Comparison of ENCODE assay signal across 12 cellular contexts in the genomic region with DNA sequence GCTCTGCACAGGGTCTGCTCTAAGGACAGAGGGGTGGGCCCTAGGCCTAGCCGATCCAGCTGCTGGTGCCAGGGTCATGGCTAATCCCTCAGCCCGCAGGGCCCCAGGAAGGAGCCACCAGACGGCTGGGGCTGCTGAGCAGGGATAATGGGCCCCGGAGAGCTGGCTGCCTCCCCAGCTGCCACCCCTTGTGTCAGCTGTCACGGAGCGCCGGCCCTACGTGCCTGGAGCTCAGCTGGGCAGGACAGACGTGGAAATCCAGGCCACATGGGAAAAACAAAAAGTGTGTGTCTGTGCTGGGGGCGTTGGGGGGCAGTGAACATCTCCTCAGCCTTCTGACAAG. TPM values are rescaled to one million over a fixed set of nuclear protein-coding genes. Genes with fewer than 3 reads are reported as not detected.
DNase-seq lines count a peak whose midpoint lies in the region; TF ChIP-seq lines count a peak whose summit lies in the region.
"Had no signal": no experiment of that assay in that cellular context is flagged by ENCODE, and none has a peak within 500 bp of the region (broad histone marks: within the 10 kb centered on the region; RNA-seq: fewer than 3 reads in every experiment).

No MANE protein-coding gene starts in this region.

- H3K4me1 Mint-ChIP-seq in activated T-helper 2 cell treated with anti-CD3 and anti-CD28 coated beads, Interferon-gamma antibody, Interleukin-2, Interleukin-4, amounts not matched to agents 10 μg/mL and 5 μg/mL and 100 μg/mL, durations not matched to agents 14 hours and 24 hours and 36 hours (ENCODE audit: low read depth), result no peaks in the 10 kb centered on the region

- no peak for TF ChIP-seq EP300 in tibial nerve (IDR thresholded peaks at IDR 0.05)

- peaks cover 0 to 37% (median 11%) of the 10 kb centered on the region in 4 donors for H3K4me1 ChIP-seq in tibial nerve
- H3K4me1 ChIP-seq in smooth muscle cell (ENCODE audit: low read depth), result no peaks in the 10 kb centered on the region

- intact Hi-C loops in activated T-helper 2 cell treated with anti-CD3 and anti-CD28 coated beads, Interferon-gamma antibody, Interleukin-2, Interleukin-4, amounts not matched to agents 10 μg/mL and 5 μg/mL and 100 μg/mL, durations not matched to agents 14 hours and 24 hours and 36 hours (cut with micrococcal nuclease), result no loop called here

- H3K4me3 ChIP-seq in tibial nerve (no peak overlapping the region), smooth muscle cell (no peak overlapping the region)

- no peaks in the 10 kb centered on the region for H3K36me3 Mint-ChIP-seq in activated T-helper 2 cell treated with anti-CD3 and anti-CD28 coated beads, Interferon-gamma antibody, Interleukin-2, Interleukin-4, amounts not matched to agents 10 μg/mL and 5 μg/mL and 100 μg/mL, durations not matched to agents 14 hours and 24 hours and 36 hours (ENCODE audit: low read depth)

- peak; percentile 17 for DNase-seq in NCI-H748 (lab: John Stamatoyannopoulos, UW; ENCODE audit: unreplicated experiment)
- DNase-seq in NCI-H748 treated with DMSO at 0.1 percent for 48 hours (lab: John Stamatoyannopoulos, UW), result no peak
- peak in 40 of 51 donors; percentile 36 to 90 (median 70) for DNase-seq in hypothalamus (lab: John Stamatoyannopoulos, UW)
- DNase-seq in tibial nerve (ENCODE audit: low spot score in 2 of 2), result no peak
- no peak for DNase-seq in activated T-helper 2 cell treated with anti-CD3 and anti-CD28 coated beads, Interferon-gamma antibody, Interleukin-2, Interleukin-4, amounts not matched to agents 10 μg/mL and 5 μg/mL and 100 μg/mL, durations not matched to agents 14 hours and 24 hours and 36 hours (ENCODE audit: low spot score)
- no peak for DNase-seq in activated gamma-delta T cell treated with Interleukin-2 at 50 U/mL for 16 hours
- DNase-seq in smooth muscle cell (lab: John Stamatoyannopoulos, UW; ENCODE audit: unreplicated experiment), result no peak
- DNase-seq: activated CD8-positive, alpha-beta memory T cell treated with anti-CD3 and anti-CD28 coated beads for 24 hours; naive thymus-derived CD8-positive, alpha-beta T cell had no signal

- H4K20me1 ChIP-seq in smooth muscle cell (ENCODE audit: low read depth), result no peaks in the 10 kb centered on the region

- H3K79me2 ChIP-seq in smooth muscle cell (ENCODE audit: low read depth), result no peaks in the 10 kb centered on the region

- TF ChIP-seq POLR2A in tibial nerve (IDR thresholded peaks at IDR 0.05), result peak in 1 of 2 donors; percentile 2

- H3K9me3 ChIP-seq in tibial nerve (no peaks in the 10 kb centered on the region), smooth muscle cell (replicated peaks; ENCODE audit: low read depth) (no peaks in the 10 kb centered on the region)

- TF ChIP-seq CTCF in tibial nerve (IDR thresholded peaks at IDR 0.05) (no peak), smooth muscle cell (IDR thresholded peaks at IDR 0.05; ENCODE audit: borderline replicate concordance, insufficient read depth, poor library complexity, severe bottlenecking) (no peak)

- WGBS in tibial nerve, 2 donors, result 22 to 41% methylated on average over 7 to 10 of the region's 10 CpGs
- 27% methylated on average over 10 of the region's 10 CpGs for WGBS in smooth muscle cell (ENCODE audit: low lambda C conversion rate)

- H3K27ac ChIP-seq in angular gyrus (ENCODE audit: low read depth, low read length) (peak overlapping the region; percentile 94), tibial nerve (peak overlapping the region; percentile 57 to 91 (median 78)), smooth muscle cell (ENCODE audit: low read depth) (no peak overlapping the region)

- H3F3A ChIP-seq in smooth muscle cell (ENCODE audit: low read depth), result no peaks in the 10 kb centered on the region

- no peak overlapping the region for H3K9ac ChIP-seq in smooth muscle cell (ENCODE audit: low read depth)

- H3K4me2 ChIP-seq in smooth muscle cell, result no peak overlapping the region

- no peaks in the 10 kb centered on the region for H3K9me3 Mint-ChIP-seq in activated T-helper 2 cell treated with anti-CD3 and anti-CD28 coated beads, Interferon-gamma antibody, Interleukin-2, Interleukin-4, amounts not matched to agents 10 μg/mL and 5 μg/mL and 100 μg/mL, durations not matched to agents 14 hours and 24 hours and 36 hours
- H3K9me3 Mint-ChIP-seq: naive thymus-derived CD8-positive, alpha-beta T cell; type B pancreatic cell had no signal

- no peaks in the 10 kb centered on the region for H3K27me3 ChIP-seq in tibial nerve
- H3K27me3 ChIP-seq in smooth muscle cell (ENCODE audit: low read depth), result no peaks in the 10 kb centered on the region

- H3K4me3 Mint-ChIP-seq in activated T-helper 2 cell treated with anti-CD3 and anti-CD28 coated beads, Interferon-gamma antibody, Interleukin-2, Interleukin-4, amounts not matched to agents 10 μg/mL and 5 μg/mL and 100 μg/mL, durations not matched to agents 14 hours and 24 hours and 36 hours (ENCODE audit: low read depth), result no peak overlapping the region
- H3K4me3 Mint-ChIP-seq: activated naive CD8-positive, alpha-beta T cell; type B pancreatic cell had no signal

- H2AFZ ChIP-seq in smooth muscle cell (ENCODE audit: low read depth), result no peak overlapping the region

- no peaks in the 10 kb centered on the region for H3K27me3 Mint-ChIP-seq in activated T-helper 2 cell treated with anti-CD3 and anti-CD28 coated beads, Interferon-gamma antibody, Interleukin-2, Interleukin-4, amounts not matched to agents 10 μg/mL and 5 μg/mL and 100 μg/mL, durations not matched to agents 14 hours and 24 hours and 36 hours (ENCODE audit: low read depth)
- H3K27me3 Mint-ChIP-seq: activated naive CD8-positive, alpha-beta T cell; naive thymus-derived CD8-positive, alpha-beta T cell; type B pancreatic cell had no signal

- H3K36me3 ChIP-seq in tibial nerve (peaks cover 0 to 73% (median 0%) of the 10 kb centered on the region in 3 donors), smooth muscle cell (ENCODE audit: low read depth) (no peaks in the 10 kb centered on the region)

- H3K27ac Mint-ChIP-seq in activated T-helper 2 cell treated with anti-CD3 and anti-CD28 coated beads, Interferon-gamma antibody, Interleukin-2, Interleukin-4, amounts not matched to agents 10 μg/mL and 5 μg/mL and 100 μg/mL, durations not matched to agents 14 hours and 24 hours and 36 hours, result no peak overlapping the region
- H3K27ac Mint-ChIP-seq: activated naive CD8-positive, alpha-beta T cell; type B pancreatic cell had no signal

RNA-seq across cellular contexts. Expression of a gene that starts 36.2 kb away (rescaled TPM):
- total RNA-seq in tibial nerve (not detected), smooth muscle cell (not detected in 2 replicates)
- not detected in 2 replicates for total RNA-seq in activated T-helper 2 cell treated with anti-CD3 and anti-CD28 coated beads, Interferon-gamma antibody, Interleukin-2, Interleukin-4, amounts not matched to agents 10 μg/mL and 5 μg/mL and 100 μg/mL, durations not matched to agents 14 hours and 24 hours and 36 hours
- not detected in 2 replicates for polyA plus RNA-seq in smooth muscle cell
- total RNA-seq: naive thymus-derived CD8-positive, alpha-beta T cell had no signal

Comparison
In these comparisons a context has a peak if more than half of its experiments do, and no peak if none do; other contexts are left out.
1. DNase-seq: peak in NCI-H748 (single experiment) and hypothalamus (40 of 51); none in NCI-H748 treated with DMSO at 0.1 percent for 48 hours (single experiment), tibial nerve (0 of 2), activated T-helper 2 cell treated with anti-CD3 and anti-CD28 coated beads, Interferon-gamma antibody, Interleukin-2, Interleukin-4, amounts not matched to agents 10 μg/mL and 5 μg/mL and 100 μg/mL, durations not matched to agents 14 hours and 24 hours and 36 hours (single experiment), activated gamma-delta T cell treated with Interleukin-2 at 50 U/mL for 16 hours (single experiment) and smooth muscle cell (single experiment).